In genomic region chr6:169491482-169491881, GRCh38 we compare ENCODE assay signal across 4 cellular contexts.
"Had no signal": no experiment of that assay in that cellular context is flagged by ENCODE, and none has a peak within 500 bp of the region (broad histone marks: within the 10 kb centered on the region; RNA-seq: fewer than 3 reads in every experiment).

No MANE protein-coding gene starts in this region.

- H2AFZ ChIP-seq: GM23338 had no signal

- DNase-seq: H9, HCEC 1CT, KBM-7 had no signal

- H3K4me2 ChIP-seq: GM23338 had no signal

- H3K4me3 ChIP-seq: GM23338 had no signal
